ENCODE assay signal across 1 cellular context in genomic region chr15:31365655-31366127, GRCh38.
TF ChIP-seq lines count a peak whose summit lies in the region.

No MANE protein-coding gene starts in this region.

TF ChIP-seq in K562, 482 proteins besides CTCF, POLR2A, EP300 and RAD21 (continued from another document):
- TF ChIP-seq ZNF398 (CRISPR knock-in tag; IDR thresholded peaks at IDR 0.05) (no peak), ZBTB43 (CRISPR knock-in tag; IDR thresholded peaks at IDR 0.05) (no peak), SAFB (IDR thresholded peaks at IDR 0.05; ENCODE audit: borderline replicate concordance, low read depth, low read length) (no peak), TCF7 (IDR thresholded peaks at IDR 0.05; ENCODE audit: borderline replicate concordance) (no peak), MAFG (tag; conservative IDR thresholded peaks at IDR 0.05) (no peak), ZNF644 (tag; IDR thresholded peaks at IDR 0.05; ENCODE audit: low read depth) (no peak)
TF ChIP-seq in K562: peak in this region for 72.
